ENCODE assay signal across 37 cellular contexts in the genomic region with DNA sequence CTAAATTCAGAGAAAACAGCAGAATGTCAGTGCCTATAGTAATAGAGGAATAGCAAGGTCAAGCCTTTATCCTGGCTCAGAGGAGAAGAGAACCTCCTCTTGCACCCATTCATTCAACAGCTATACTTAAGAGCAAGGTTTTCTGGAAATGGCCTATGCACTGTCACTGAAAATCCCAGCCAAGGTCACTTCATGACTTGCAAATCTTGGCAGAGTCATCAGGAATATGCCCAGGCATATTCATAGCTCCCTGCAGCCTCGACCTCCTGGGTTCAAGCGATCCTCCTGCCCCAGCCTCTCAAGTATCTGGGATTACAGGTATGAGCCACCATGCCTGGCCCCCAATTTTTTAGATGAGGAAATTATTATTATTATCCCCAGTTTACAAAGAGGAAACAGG.
"Had no signal": no experiment of that assay in that cellular context is flagged by ENCODE, and none has a peak within 500 bp of the region (broad histone marks: within the 10 kb centered on the region; RNA-seq: fewer than 3 reads in every experiment).

No MANE protein-coding gene starts in this region.

- H3K9me3 Mint-ChIP-seq: activated CD4-positive, alpha-beta T cell treated with anti-CD3 and anti-CD28 coated beads, Interleukin-2, amount 10 ng/mL, durations not matched to agents 7 days and 5 days; activated naive CD4-positive, alpha-beta T cell treated with anti-CD3 and anti-CD28 coated beads for 36 hours; activated naive CD4-positive, alpha-beta T cell treated with anti-CD3 and anti-CD28 coated beads, Interleukin-2, amount 50 U/mL, for 72 hours; activated T-cell treated with anti-CD3 and anti-CD28 coated beads, Interleukin-2, amount 50 U/mL, for 4 hours; activated T-helper 1 cell treated with anti-CD3 and anti-CD28 coated beads, Interleukin-12 subunit alpha, Interleukin-12 subunit beta, Interleukin-2, Interleukin-4 antibody, amounts not matched to agents 30 ng/mL and 10 ng/mL and 1 ng/mL, durations not matched to agents 14 hours and 24 hours and 36 hours; T-helper 1 cell treated with Interleukin-12 subunit alpha and Interleukin-12 subunit beta and Interleukin-4 antibody, amounts not matched to agents 30 μg/mL and 1 μg/mL, for 36 hours; T-helper 2 cell treated with Interferon-gamma antibody and Interleukin-4, amounts not matched to agents 5 μg/mL and 100 μg/mL, for 36 hours had no signal

- H3K4me1 Mint-ChIP-seq: activated CD4-positive, alpha-beta T cell treated with anti-CD3 and anti-CD28 coated beads for 36 hours; activated CD4-positive, alpha-beta T cell treated with anti-CD3 and anti-CD28 coated beads, Interleukin-2, amount 10 ng/mL, durations not matched to agents 7 days and 5 days had no signal

- ATAC-seq: activated CD4-positive, alpha-beta T cell treated with anti-CD3 and anti-CD28 coated beads for 36 hours; activated CD8-positive, alpha-beta T cell treated with anti-CD3 and anti-CD28 coated beads, Interleukin-2, amount 10 ng/mL, durations not matched to agents 7 days and 5 days; activated naive CD4-positive, alpha-beta T cell treated with anti-CD3 and anti-CD28 coated beads, Interleukin-2, amount 50 U/mL, for 72 hours; activated T-cell treated with anti-CD3 and anti-CD28 coated beads, Interleukin-2, amount 50 U/mL, for 4 hours; PC-3 had no signal

- H3K27ac ChIP-seq: brain microvascular endothelial cell, cardiac muscle cell, Peyer's patch, SJSA1 had no signal

- H3K9me3 ChIP-seq: Peyer's patch, SJSA1, SK-N-SH had no signal

- H3K27me3 ChIP-seq: brain microvascular endothelial cell, cardiac muscle cell, Peyer's patch, SJSA1 had no signal

- DNase-seq: activated CD4-positive, alpha-beta T cell treated with anti-CD3 and anti-CD28 coated beads for 36 hours; activated CD4-positive, alpha-beta T cell treated with anti-CD3 and anti-CD28 coated beads, Interleukin-2, amount 10 ng/mL, durations not matched to agents 7 days and 5 days; activated CD4-positive, alpha-beta T cell treated with anti-CD3 and anti-CD28 coated beads, Interleukin-2, amount 50 U/mL, for 48 hours; activated CD8-positive, alpha-beta T cell treated with anti-CD3 and anti-CD28 coated beads, Interleukin-2, amount 10 ng/mL, durations not matched to agents 7 days and 5 days; activated gamma-delta T cell treated with Interleukin-2 at 50 U/mL for 16 hours; activated naive CD4-positive, alpha-beta T cell treated with anti-CD3 and anti-CD28 coated beads for 36 hours; activated T-cell treated with anti-CD3 and anti-CD28 coated beads, Interleukin-2, amount 50 U/mL, for 4 hours; amniotic stem cell; aorta; brain microvascular endothelial cell; cerebellar nuclear complex; Kasumi-1; KG1; MM.1S; MV-4-11; NCI-H1092; NCI-H1417; NCI-H146; NCI-H187; NCI-H2029 treated with DMSO at 0.1 percent for 48 hours; NCI-H2107; NCI-H2171; NCI-H510A; NCI-H526; NCI-H748 treated with DMSO at 0.1 percent for 48 hours; NK-92 treated with Interleukin-12 subunit alpha and Interleukin-12 subunit beta, amount 100 ng/mL, for 24 hours; PC-3; Peyer's patch; RPMI8226; SHP77 treated with DMSO at 0.1 percent for 48 hours; SK-N-SH had no signal

- H3K36me3 Mint-ChIP-seq: activated naive CD4-positive, alpha-beta T cell treated with anti-CD3 and anti-CD28 coated beads, Interleukin-2, amount 50 U/mL, for 72 hours had no signal

- H3K36me3 ChIP-seq: brain microvascular endothelial cell, cardiac muscle cell, Peyer's patch, SJSA1 had no signal

- H3K9ac ChIP-seq: SK-N-SH had no signal

- H3K4me1 ChIP-seq: Peyer's patch, SJSA1 had no signal

- H3K4me2 ChIP-seq: SK-N-SH had no signal

- H3K27ac Mint-ChIP-seq: activated CD4-positive, alpha-beta T cell treated with anti-CD3 and anti-CD28 coated beads for 36 hours; activated CD4-positive, alpha-beta T cell treated with anti-CD3 and anti-CD28 coated beads, Interleukin-2, amount 10 ng/mL, durations not matched to agents 7 days and 5 days; activated CD8-positive, alpha-beta T cell treated with anti-CD3 and anti-CD28 coated beads, Interleukin-2, amount 10 ng/mL, durations not matched to agents 7 days and 5 days; activated naive CD4-positive, alpha-beta T cell treated with anti-CD3 and anti-CD28 coated beads for 36 hours; activated naive CD4-positive, alpha-beta T cell treated with anti-CD3 and anti-CD28 coated beads, Interleukin-2, amount 50 U/mL, for 72 hours; activated T-helper 1 cell treated with anti-CD3 and anti-CD28 coated beads, Interleukin-12 subunit alpha, Interleukin-12 subunit beta, Interleukin-2, Interleukin-4 antibody, amounts not matched to agents 30 ng/mL and 10 ng/mL and 1 ng/mL, durations not matched to agents 14 hours and 24 hours and 36 hours; T-helper 1 cell treated with Interleukin-12 subunit alpha and Interleukin-12 subunit beta and Interleukin-4 antibody, amounts not matched to agents 30 μg/mL and 1 μg/mL, for 36 hours; T-helper 2 cell treated with Interferon-gamma antibody and Interleukin-4, amounts not matched to agents 5 μg/mL and 100 μg/mL, for 36 hours had no signal

- H3K4me3 ChIP-seq: cardiac muscle cell, Peyer's patch, SJSA1 had no signal

- H3K4me3 Mint-ChIP-seq: activated CD4-positive, alpha-beta T cell treated with anti-CD3 and anti-CD28 coated beads for 36 hours; activated CD4-positive, alpha-beta T cell treated with anti-CD3 and anti-CD28 coated beads, Interleukin-2, amount 10 ng/mL, durations not matched to agents 7 days and 5 days; activated CD8-positive, alpha-beta T cell treated with anti-CD3 and anti-CD28 coated beads, Interleukin-2, amount 10 ng/mL, durations not matched to agents 7 days and 5 days; activated naive CD4-positive, alpha-beta T cell treated with anti-CD3 and anti-CD28 coated beads for 36 hours; activated T-cell treated with anti-CD3 and anti-CD28 coated beads, Interleukin-2, amount 50 U/mL, for 4 hours; activated T-helper 1 cell treated with anti-CD3 and anti-CD28 coated beads, Interleukin-12 subunit alpha, Interleukin-12 subunit beta, Interleukin-2, Interleukin-4 antibody, amounts not matched to agents 30 ng/mL and 10 ng/mL and 1 ng/mL, durations not matched to agents 14 hours and 24 hours and 36 hours; T-helper 1 cell treated with Interleukin-12 subunit alpha and Interleukin-12 subunit beta and Interleukin-4 antibody, amounts not matched to agents 30 μg/mL and 1 μg/mL, for 36 hours; T-helper 2 cell treated with Interferon-gamma antibody and Interleukin-4, amounts not matched to agents 5 μg/mL and 100 μg/mL, for 36 hours had no signal

- H3K27me3 Mint-ChIP-seq: activated CD4-positive, alpha-beta T cell treated with anti-CD3 and anti-CD28 coated beads for 36 hours had no signal
